ENCODE assay signal across 10 cellular contexts in the genomic region with DNA sequence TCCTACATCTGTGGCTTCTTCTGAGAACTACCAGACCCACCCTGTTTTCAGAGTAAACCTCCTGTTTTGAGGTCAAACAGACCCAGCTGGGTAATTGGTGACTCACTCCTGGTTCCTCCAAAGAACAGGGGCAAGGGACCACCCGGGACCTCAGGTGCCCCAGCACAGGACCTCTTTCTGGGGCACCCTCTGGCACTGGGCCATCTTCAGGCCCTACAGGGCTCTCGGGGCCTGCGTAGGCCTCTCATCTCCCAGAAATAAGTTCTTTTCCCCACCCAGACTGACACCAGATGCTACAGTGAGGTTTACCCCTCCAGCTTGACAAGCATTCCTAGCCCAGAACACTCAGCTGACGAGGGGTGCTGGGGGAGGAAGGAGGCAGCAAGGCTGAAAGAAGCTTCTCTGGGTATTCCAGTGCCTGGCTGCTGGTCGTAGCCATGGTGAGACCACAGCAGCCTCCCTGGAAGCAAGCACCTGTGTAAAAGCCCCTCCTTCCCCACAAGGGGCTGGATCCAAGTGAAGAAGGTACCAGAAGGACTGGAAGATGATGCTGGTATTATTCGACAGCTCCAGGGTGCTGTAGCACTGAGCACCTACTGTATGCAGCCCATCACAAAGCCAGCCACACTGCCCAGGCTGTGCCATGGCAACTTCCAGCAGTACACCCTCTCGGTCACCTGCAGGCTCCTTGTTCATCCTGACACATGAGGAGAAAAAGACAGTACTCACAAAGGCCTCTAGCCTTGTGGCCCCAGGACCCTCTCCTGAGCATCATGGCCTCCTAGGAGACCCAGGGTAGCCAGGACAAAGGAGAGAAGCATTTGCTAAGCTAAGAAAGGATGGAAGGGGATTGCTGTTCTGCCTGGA. TPM values are rescaled to one million over a fixed set of nuclear protein-coding genes. Genes with fewer than 3 reads are reported as not detected.
A peak's percentile ranks its signal among the peaks of the same experiment; 100 is the strongest.
DNase-seq lines count a peak whose midpoint lies in the region; ATAC-seq and TF ChIP-seq lines count a peak whose summit lies in the region.
"Had no signal": no experiment of that assay in that cellular context is flagged by ENCODE, and none has a peak within 500 bp of the region (broad histone marks: within the 10 kb centered on the region; RNA-seq: fewer than 3 reads in every experiment).

No MANE protein-coding gene starts in this region.

- H3K27me3 ChIP-seq in CD8-positive, alpha-beta memory T cell (ENCODE audit: insufficient read depth, low read length, poor library complexity, severe bottlenecking), result no peaks in the 10 kb centered on the region
- H3K27me3 ChIP-seq: SJSA1 had no signal

- no peaks in the 10 kb centered on the region for H3K9me3 Mint-ChIP-seq in CD8-positive, alpha-beta memory T cell

- H3K4me3 Mint-ChIP-seq in CD8-positive, alpha-beta memory T cell, result peak overlapping the region; percentile 46 to 96 (median 91)

- ATAC-seq in GM21447 (IDR thresholded peaks at IDR 0.05; ENCODE audit: unreplicated experiment) (peak; percentile 38), mucosa of descending colon (peak; percentile 7), HG03442 (IDR thresholded peaks at IDR 0.05; ENCODE audit: unreplicated experiment) (no peak), GM18519 (IDR thresholded peaks at IDR 0.05; ENCODE audit: low FRiP score, unreplicated experiment) (no peak), HG02840 (IDR thresholded peaks at IDR 0.05; ENCODE audit: low FRiP score, unreplicated experiment) (no peak)

- POLR2A ChIA-PET in CD8-positive, alpha-beta memory T cell (lab: Charles Lee), result no interaction called here

- no peaks in the 10 kb centered on the region for H3K36me3 Mint-ChIP-seq in CD8-positive, alpha-beta memory T cell

- H3K27me3 Mint-ChIP-seq in CD8-positive, alpha-beta memory T cell, result peaks cover 2 to 5% of the 10 kb centered on the region in 2 donors

- CTCF ChIA-PET in CD8-positive, alpha-beta memory T cell (lab: Charles Lee), result interaction anchor here (0.8 to 1.0 kb wide), 2 partner anchors 43 to 171 kb away, joined by 3 read pairs; no protein-coding TSS in a partner anchor

- H3K36me3 ChIP-seq in CD8-positive, alpha-beta memory T cell (ENCODE audit: insufficient read depth, low read length), result no peaks in the 10 kb centered on the region
- H3K36me3 ChIP-seq in mucosa of descending colon (ENCODE audit: low read depth), result no peaks in the 10 kb centered on the region
- H3K36me3 ChIP-seq: SJSA1 had no signal

- H3K4me1 Mint-ChIP-seq in CD8-positive, alpha-beta memory T cell, result peaks cover 58 to 90% (median 58%) of the 10 kb centered on the region in 3 donors

- H3K9me3 ChIP-seq in CD8-positive, alpha-beta memory T cell (ENCODE audit: low read length), result no peaks in the 10 kb centered on the region
- no peaks in the 10 kb centered on the region for H3K9me3 ChIP-seq in mucosa of descending colon
- H3K9me3 ChIP-seq: SJSA1 had no signal

- peak overlapping the region; percentile 39 for H3K27ac ChIP-seq in CD8-positive, alpha-beta memory T cell (ENCODE audit: low read depth, low read length)
- H3K27ac ChIP-seq: SJSA1 had no signal

- peak overlapping the region; percentile 90 to 99 (median 94) for H3K27ac Mint-ChIP-seq in CD8-positive, alpha-beta memory T cell

- DNase-seq in CD8-positive, alpha-beta memory T cell, result peak in 2 of 5 donors; percentile 11 to 38
- DNase-seq in activated CD4-positive, alpha-beta T cell treated with anti-CD3 and anti-CD28 coated beads, Interleukin-2, amount 50 U/mL, for 4 hours, result peak; percentile 18 to 31
- DNase-seq in mucosa of descending colon (peak in 2 of 3 donors; percentile 16 to 56), epidermal melanocyte (ENCODE audit: insufficient read length, low spot score) (no peak)

- peaks cover 61% of the 10 kb centered on the region for H3K4me1 ChIP-seq in CD8-positive, alpha-beta memory T cell (ENCODE audit: insufficient read depth, low read length)
- H3K4me1 ChIP-seq in mucosa of descending colon (ENCODE audit: low read depth), result peaks cover 11% of the 10 kb centered on the region
- H3K4me1 ChIP-seq: SJSA1 had no signal

- no peak for TF ChIP-seq CTCF in mucosa of descending colon (IDR thresholded peaks at IDR 0.05)

- intact Hi-C loops in mucosa of descending colon (cut with DNase I, micrococcal nuclease), result no loop called here

- H3K4me3 ChIP-seq in CD8-positive, alpha-beta memory T cell (ENCODE audit: low read length), result peak overlapping the region; percentile 21
- no peak overlapping the region for H3K4me3 ChIP-seq in mucosa of descending colon
- H3K4me3 ChIP-seq: SJSA1 had no signal

RNA-seq across cellular contexts. Expression of gene ALOX5, which starts 47.4 kb away (rescaled TPM):
- under 1 TPM; 0.77 to 0.93 TPM for total RNA-seq in CD8-positive, alpha-beta memory T cell
- polyA plus RNA-seq in CD8-positive, alpha-beta memory T cell, result 3.0 TPM
- 10 to 100 TPM in 2 of 3 donors, 1 to 10 TPM in 1; 8.2 to 14.9 (median 14.3) TPM for total RNA-seq in mucosa of descending colon
- total RNA-seq: lung microvascular endothelial cell, SJSA1 had no signal

Comparison
In these comparisons a context has a peak if more than half of its experiments do, and no peak if none do; other contexts are left out.
1. ATAC-seq: peak in GM21447 (single experiment) and mucosa of descending colon (single experiment); none in HG03442 (single experiment), GM18519 (single experiment) and HG02840 (single experiment).
2. RNA of gene ALOX5, which starts 47.4 kb away (total RNA-seq): 8.2 to 14.9 TPM in mucosa of descending colon; 0.77 to 0.93 TPM in CD8-positive, alpha-beta memory T cell; every median in the first group is over 4 times any median in the second.